3 cellular contexts compared by ENCODE assay signal in the genomic region with DNA sequence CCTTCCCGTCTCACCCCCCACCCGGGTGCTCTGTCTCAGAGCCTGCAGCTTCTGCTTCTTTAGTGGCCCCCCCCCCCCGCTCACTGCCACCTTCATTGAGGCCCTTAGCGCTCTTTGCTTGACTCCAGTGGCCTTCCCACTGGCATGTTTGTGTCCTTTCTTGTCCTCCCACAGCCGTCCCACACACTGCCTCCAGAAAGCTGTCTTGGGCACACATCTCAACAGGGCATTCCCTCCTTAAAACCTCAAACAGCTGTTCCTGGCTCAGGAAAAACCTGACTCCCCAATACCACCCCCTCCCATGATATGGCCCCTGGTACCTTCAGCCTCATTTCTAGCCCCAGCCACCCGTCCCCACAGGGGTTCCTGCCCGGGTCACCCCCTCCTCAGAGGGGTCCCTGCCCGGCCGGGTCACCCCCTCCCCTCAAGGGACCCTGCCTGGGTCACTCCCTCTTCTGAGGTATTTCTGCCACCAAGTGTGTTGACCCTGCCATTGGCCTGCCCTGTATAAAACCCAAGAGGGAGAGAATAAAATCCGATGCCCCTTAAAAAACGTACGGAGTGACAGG.
TF ChIP-seq lines count a peak whose summit lies in the region.

No MANE protein-coding gene starts in this region.

TF ChIP-seq in SK-N-SH, 30 proteins besides CTCF, POLR2A, EP300 and RAD21 (continues in another document):
- TF ChIP-seq FOXM1 (IDR thresholded peaks at IDR 0.05; ENCODE audit: low read depth) (no peak), MEF2A (IDR thresholded peaks at IDR 0.05; ENCODE audit: borderline replicate concordance, low read depth) (no peak), REST (IDR thresholded peaks at IDR 0.05; ENCODE audit: low read depth, low read length) (no peak), RCOR1 (IDR thresholded peaks at IDR 0.05; ENCODE audit: low read length) (no peak), MXI1 (IDR thresholded peaks at IDR 0.05; ENCODE audit: low read depth, low read length) (no peak), TEAD4 (IDR thresholded peaks at IDR 0.05; ENCODE audit: borderline replicate concordance, insufficient read depth) (no peak), TAF1 (IDR thresholded peaks at IDR 0.05; ENCODE audit: borderline replicate concordance, low read depth, low read length) (no peak), JUND (IDR thresholded peaks at IDR 0.05) (no peak), IRF3 (IDR thresholded peaks at IDR 0.05; ENCODE audit: low read depth, low read length) (no peak), NRF1 (IDR thresholded peaks at IDR 0.05; ENCODE audit: low read depth, low read length) (no peak), YY1 (IDR thresholded peaks at IDR 0.05; ENCODE audit: low read depth) (no peak), FOXJ3 (CRISPR knock-in tag; IDR thresholded peaks at IDR 0.05) (no peak), RFX5 (IDR thresholded peaks at IDR 0.05; ENCODE audit: low read length) (no peak), TCF12 (IDR thresholded peaks at IDR 0.05) (no peak)
- TF ChIP-seq, protein P1, sequence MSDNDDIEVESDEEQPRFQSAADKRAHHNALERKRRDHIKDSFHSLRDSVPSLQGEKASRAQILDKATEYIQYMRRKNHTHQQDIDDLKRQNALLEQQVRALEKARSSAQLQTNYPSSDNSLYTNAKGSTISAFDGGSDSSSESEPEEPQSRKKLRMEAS (IDR thresholded peaks at IDR 0.05; ENCODE audit: low read depth), result no peak
- TF ChIP-seq, protein P2, sequence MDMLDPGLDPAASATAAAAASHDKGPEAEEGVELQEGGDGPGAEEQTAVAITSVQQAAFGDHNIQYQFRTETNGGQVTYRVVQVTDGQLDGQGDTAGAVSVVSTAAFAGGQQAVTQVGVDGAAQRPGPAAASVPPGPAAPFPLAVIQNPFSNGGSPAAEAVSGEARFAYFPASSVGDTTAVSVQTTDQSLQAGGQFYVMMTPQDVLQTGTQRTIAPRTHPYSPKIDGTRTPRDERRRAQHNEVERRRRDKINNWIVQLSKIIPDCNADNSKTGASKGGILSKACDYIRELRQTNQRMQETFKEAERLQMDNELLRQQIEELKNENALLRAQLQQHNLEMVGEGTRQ (IDR thresholded peaks at IDR 0.05; ENCODE audit: borderline replicate concordance, low read depth, low read length), result no peak

TF ChIP-seq in SK-N-SH treated with all-trans-retinoic acid at 6 μM for 48 hours, 23 proteins besides CTCF, POLR2A, EP300 and RAD21:
- TF ChIP-seq ZFP3 (CRISPR knock-in tag; IDR thresholded peaks at IDR 0.05), result no peak

TF ChIP-seq in H1, 55 proteins besides CTCF, POLR2A, EP300 and RAD21:
- TF ChIP-seq, protein P3, sequence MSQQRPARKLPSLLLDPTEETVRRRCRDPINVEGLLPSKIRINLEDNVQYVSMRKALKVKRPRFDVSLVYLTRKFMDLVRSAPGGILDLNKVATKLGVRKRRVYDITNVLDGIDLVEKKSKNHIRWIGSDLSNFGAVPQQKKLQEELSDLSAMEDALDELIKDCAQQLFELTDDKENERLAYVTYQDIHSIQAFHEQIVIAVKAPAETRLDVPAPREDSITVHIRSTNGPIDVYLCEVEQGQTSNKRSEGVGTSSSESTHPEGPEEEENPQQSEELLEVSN (IDR thresholded peaks at IDR 0.05), result no peak
- TF ChIP-seq RBBP5 (IDR thresholded peaks at IDR 0.05; ENCODE audit: borderline replicate concordance, low read depth, low read length), result no peak
- no peak for TF ChIP-seq HDAC2 (IDR thresholded peaks at IDR 0.05; ENCODE audit: borderline replicate concordance in 1 of 2, low read depth in 2 of 2, low read length in 2 of 2)
- TF ChIP-seq CTBP2 (IDR thresholded peaks at IDR 0.05; ENCODE audit: borderline replicate concordance, insufficient read depth, insufficient read length, low read length), result no peak
- TF ChIP-seq CHD2 (IDR thresholded peaks at IDR 0.05; ENCODE audit: low read length), result no peak
- no peak for TF ChIP-seq TEAD4 (IDR thresholded peaks at IDR 0.05; ENCODE audit: low read depth, low read length)
- no peak for TF ChIP-seq POLR2AphosphoS5 (IDR thresholded peaks at IDR 0.05; ENCODE audit: low read depth, low read length)
- no peak for TF ChIP-seq BRCA1 (IDR thresholded peaks at IDR 0.05; ENCODE audit: low read depth, low read length)
- no peak for TF ChIP-seq PHF8 (conservative IDR thresholded peaks at IDR 0.05; ENCODE audit: low read depth, low read length)
- no peak for TF ChIP-seq POU5F1 (IDR thresholded peaks at IDR 0.05; ENCODE audit: low read depth, low read length)
- TF ChIP-seq RFX5 (IDR thresholded peaks at IDR 0.05; ENCODE audit: borderline replicate concordance, low read depth, low read length), result no peak
